25 cellular contexts compared by ENCODE assay signal in genomic region chr6:79818471-79818870, GRCh38.
"Had no signal": no experiment of that assay in that cellular context is flagged by ENCODE, and none has a peak within 500 bp of the region (broad histone marks: within the 10 kb centered on the region; RNA-seq: fewer than 3 reads in every experiment).

No MANE protein-coding gene starts in this region.

- H3K27ac ChIP-seq: breast epithelium, neutrophil, ovary, spleen, testis, uterus had no signal

- H3K27ac Mint-ChIP-seq: activated naive CD8-positive, alpha-beta T cell; activated T-helper 2 cell treated with anti-CD3 and anti-CD28 coated beads, Interferon-gamma antibody, Interleukin-2, Interleukin-4, amounts not matched to agents 10 μg/mL and 5 μg/mL and 100 μg/mL, durations not matched to agents 14 hours and 24 hours and 36 hours; memory B cell; nephron; T-helper 1 cell treated with Interleukin-12 subunit alpha and Interleukin-12 subunit beta and Interleukin-4 antibody, amounts not matched to agents 30 μg/mL and 1 μg/mL, for 36 hours; WTC11 had no signal

- H3K9me3 Mint-ChIP-seq: activated T-cell treated with anti-CD3 and anti-CD28 coated beads, Interleukin-2, amount 50 U/mL, for 4 hours; activated T-helper 2 cell treated with anti-CD3 and anti-CD28 coated beads, Interferon-gamma antibody, Interleukin-2, Interleukin-4, amounts not matched to agents 10 μg/mL and 5 μg/mL and 100 μg/mL, durations not matched to agents 14 hours and 24 hours and 36 hours; memory B cell; nephron; T-helper 1 cell treated with Interleukin-12 subunit alpha and Interleukin-12 subunit beta and Interleukin-4 antibody, amounts not matched to agents 30 μg/mL and 1 μg/mL, for 36 hours had no signal

- DNase-seq: activated CD8-positive, alpha-beta memory T cell treated with anti-CD3 and anti-CD28 coated beads for 24 hours; activated CD8-positive, alpha-beta memory T cell treated with anti-CD3 and anti-CD28 coated beads, Interleukin-2, amount 50 U/mL, for 4 hours; activated naive CD4-positive, alpha-beta T cell; activated T-cell treated with anti-CD3 and anti-CD28 coated beads, Interleukin-2, amount 50 U/mL, for 4 hours; cortex of kidney; effector CD4-positive, alpha-beta T cell; hippocampal formation; left ventricle myocardium superior; ovary; retina; spleen; stimulated activated CD4-positive, alpha-beta T cell treated with anti-CD3 and anti-CD28 coated beads, Interleukin-4, amount 100 ng/mL, for 1 hour; stimulated activated naive CD4-positive, alpha-beta T cell; T1000; testis; trophoblast cell; uterus had no signal

- H3K4me3 Mint-ChIP-seq: activated naive CD8-positive, alpha-beta T cell; activated T-cell treated with anti-CD3 and anti-CD28 coated beads, Interleukin-2, amount 50 U/mL, for 4 hours; memory B cell; nephron; T-helper 1 cell treated with Interleukin-12 subunit alpha and Interleukin-12 subunit beta and Interleukin-4 antibody, amounts not matched to agents 30 μg/mL and 1 μg/mL, for 36 hours; WTC11 had no signal

- H3K36me3 Mint-ChIP-seq: activated naive CD8-positive, alpha-beta T cell; memory B cell; WTC11 had no signal

- H3K4me3 ChIP-seq: breast epithelium, ovary, spleen, testis, uterus had no signal

- H3K4me1 Mint-ChIP-seq: memory B cell had no signal

- H3K27me3 ChIP-seq: breast epithelium, neutrophil, ovary, testis, uterus had no signal

- H3K36me3 ChIP-seq: breast epithelium, neutrophil, ovary, spleen, uterus had no signal

- H3K9me3 ChIP-seq: breast epithelium, neutrophil, ovary, spleen, testis, uterus had no signal

- H3K4me1 ChIP-seq: breast epithelium, spleen, testis, uterus had no signal
